In the genomic region with DNA sequence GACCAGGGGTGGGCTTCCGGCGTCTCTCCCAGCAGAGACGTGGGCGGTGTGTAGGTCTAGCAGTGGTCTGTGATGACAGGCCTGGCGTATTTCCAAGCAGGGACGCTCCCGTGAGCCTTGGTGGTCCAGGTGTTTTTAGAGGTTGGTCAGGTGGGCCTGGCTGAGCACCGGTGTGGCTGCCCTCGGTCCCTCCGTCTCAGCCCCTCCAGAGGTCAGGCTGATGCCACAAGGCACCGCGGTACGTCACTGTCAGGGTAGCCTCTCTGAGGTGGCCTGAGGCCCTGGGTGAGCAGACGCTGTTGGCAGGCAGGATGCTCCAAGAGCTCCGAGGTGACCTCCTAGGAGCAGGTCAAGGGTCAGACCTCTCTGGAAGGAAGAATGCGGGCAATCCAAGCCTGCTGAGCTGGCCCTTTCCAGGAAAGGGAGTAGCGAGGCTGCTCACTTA, we compare ENCODE assay signal across 2 cellular contexts.
A peak's percentile ranks its signal among the peaks of the same experiment; 100 is the strongest.
TF ChIP-seq lines count a peak whose summit lies in the region.

No MANE protein-coding gene starts in this region.

TF ChIP-seq in WTC11, 78 proteins besides CTCF, POLR2A, EP300 and RAD21:
- TF ChIP-seq ZNF121 (CRISPR knock-in tag; IDR thresholded peaks at IDR 0.05): 0 out of 2 replicates have a peak, but pooled peaks have one; percentile 2
- no peak for TF ChIP-seq OVOL2 (CRISPR knock-in tag; IDR thresholded peaks at IDR 0.05; ENCODE audit: borderline replicate concordance)
- 0 out of 2 replicates have a peak, but pooled peaks have one; percentile 19 for TF ChIP-seq ETV6 (CRISPR knock-in tag; IDR thresholded peaks at IDR 0.05)
- TF ChIP-seq TEAD1 (CRISPR knock-in tag; IDR thresholded peaks at IDR 0.05): 0 out of 2 replicates have a peak, but pooled peaks have one; percentile 18

TF ChIP-seq in HepG2, 621 proteins besides CTCF, POLR2A, EP300 and RAD21 (continues in another document):
- TF ChIP-seq, protein P1, sequence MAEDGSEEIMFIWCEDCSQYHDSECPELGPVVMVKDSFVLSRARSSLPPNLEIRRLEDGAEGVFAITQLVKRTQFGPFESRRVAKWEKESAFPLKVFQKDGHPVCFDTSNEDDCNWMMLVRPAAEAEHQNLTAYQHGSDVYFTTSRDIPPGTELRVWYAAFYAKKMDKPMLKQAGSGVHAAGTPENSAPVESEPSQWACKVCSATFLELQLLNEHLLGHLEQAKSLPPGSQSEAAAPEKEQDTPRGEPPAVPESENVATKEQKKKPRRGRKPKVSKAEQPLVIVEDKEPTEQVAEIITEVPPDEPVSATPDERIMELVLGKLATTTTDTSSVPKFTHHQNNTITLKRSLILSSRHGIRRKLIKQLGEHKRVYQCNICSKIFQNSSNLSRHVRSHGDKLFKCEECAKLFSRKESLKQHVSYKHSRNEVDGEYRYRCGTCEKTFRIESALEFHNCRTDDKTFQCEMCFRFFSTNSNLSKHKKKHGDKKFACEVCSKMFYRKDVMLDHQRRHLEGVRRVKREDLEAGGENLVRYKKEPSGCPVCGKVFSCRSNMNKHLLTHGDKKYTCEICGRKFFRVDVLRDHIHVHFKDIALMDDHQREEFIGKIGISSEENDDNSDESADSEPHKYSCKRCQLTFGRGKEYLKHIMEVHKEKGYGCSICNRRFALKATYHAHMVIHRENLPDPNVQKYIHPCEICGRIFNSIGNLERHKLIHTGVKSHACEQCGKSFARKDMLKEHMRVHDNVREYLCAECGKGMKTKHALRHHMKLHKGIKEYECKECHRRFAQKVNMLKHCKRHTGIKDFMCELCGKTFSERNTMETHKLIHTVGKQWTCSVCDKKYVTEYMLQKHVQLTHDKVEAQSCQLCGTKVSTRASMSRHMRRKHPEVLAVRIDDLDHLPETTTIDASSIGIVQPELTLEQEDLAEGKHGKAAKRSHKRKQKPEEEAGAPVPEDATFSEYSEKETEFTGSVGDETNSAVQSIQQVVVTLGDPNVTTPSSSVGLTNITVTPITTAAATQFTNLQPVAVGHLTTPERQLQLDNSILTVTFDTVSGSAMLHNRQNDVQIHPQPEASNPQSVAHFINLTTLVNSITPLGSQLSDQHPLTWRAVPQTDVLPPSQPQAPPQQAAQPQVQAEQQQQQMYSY (CRISPR knock-in tag; IDR thresholded peaks at IDR 0.05): no peak
- TF ChIP-seq, protein P2, sequence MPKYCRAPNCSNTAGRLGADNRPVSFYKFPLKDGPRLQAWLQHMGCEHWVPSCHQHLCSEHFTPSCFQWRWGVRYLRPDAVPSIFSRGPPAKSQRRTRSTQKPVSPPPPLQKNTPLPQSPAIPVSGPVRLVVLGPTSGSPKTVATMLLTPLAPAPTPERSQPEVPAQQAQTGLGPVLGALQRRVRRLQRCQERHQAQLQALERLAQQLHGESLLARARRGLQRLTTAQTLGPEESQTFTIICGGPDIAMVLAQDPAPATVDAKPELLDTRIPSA (CRISPR knock-in tag; IDR thresholded peaks at IDR 0.05; ENCODE audit: borderline replicate concordance): no peak
- TF ChIP-seq, protein P3, sequence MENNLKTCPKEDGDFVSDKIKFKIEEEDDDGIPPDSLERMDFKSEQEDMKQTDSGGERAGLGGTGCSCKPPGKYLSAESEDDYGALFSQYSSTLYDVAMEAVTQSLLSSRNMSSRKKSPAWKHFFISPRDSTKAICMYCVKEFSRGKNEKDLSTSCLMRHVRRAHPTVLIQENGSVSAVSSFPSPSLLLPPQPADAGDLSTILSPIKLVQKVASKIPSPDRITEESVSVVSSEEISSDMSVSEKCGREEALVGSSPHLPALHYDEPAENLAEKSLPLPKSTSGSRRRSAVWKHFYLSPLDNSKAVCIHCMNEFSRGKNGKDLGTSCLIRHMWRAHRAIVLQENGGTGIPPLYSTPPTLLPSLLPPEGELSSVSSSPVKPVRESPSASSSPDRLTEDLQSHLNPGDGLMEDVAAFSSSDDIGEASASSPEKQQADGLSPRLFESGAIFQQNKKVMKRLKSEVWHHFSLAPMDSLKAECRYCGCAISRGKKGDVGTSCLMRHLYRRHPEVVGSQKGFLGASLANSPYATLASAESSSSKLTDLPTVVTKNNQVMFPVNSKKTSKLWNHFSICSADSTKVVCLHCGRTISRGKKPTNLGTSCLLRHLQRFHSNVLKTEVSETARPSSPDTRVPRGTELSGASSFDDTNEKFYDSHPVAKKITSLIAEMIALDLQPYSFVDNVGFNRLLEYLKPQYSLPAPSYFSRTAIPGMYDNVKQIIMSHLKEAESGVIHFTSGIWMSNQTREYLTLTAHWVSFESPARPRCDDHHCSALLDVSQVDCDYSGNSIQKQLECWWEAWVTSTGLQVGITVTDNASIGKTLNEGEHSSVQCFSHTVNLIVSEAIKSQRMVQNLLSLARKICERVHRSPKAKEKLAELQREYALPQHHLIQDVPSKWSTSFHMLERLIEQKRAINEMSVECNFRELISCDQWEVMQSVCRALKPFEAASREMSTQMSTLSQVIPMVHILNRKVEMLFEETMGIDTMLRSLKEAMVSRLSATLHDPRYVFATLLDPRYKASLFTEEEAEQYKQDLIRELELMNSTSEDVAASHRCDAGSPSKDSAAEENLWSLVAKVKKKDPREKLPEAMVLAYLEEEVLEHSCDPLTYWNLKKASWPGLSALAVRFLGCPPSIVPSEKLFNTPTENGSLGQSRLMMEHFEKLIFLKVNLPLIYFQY (CRISPR knock-in tag; IDR thresholded peaks at IDR 0.05; ENCODE audit: borderline replicate concordance): no peak
- TF ChIP-seq SETDB1 (CRISPR knock-in tag; IDR thresholded peaks at IDR 0.05; ENCODE audit: borderline replicate concordance) (no peak), ZNF10 (CRISPR knock-in tag; IDR thresholded peaks at IDR 0.05; ENCODE audit: borderline replicate concordance, low read depth) (no peak), RXRA (CRISPR knock-in tag; IDR thresholded peaks at IDR 0.05) (0 out of 2 replicates have a peak, but pooled peaks have one; percentile 13), ZFX (CRISPR knock-in tag; IDR thresholded peaks at IDR 0.05; ENCODE audit: low read depth) (no peak), XBP1 (CRISPR knock-in tag; IDR thresholded peaks at IDR 0.05) (no peak), AGO2 (optimal IDR thresholded peaks at IDR 0.05; ENCODE audit: low read depth, low read length) (peak; percentile 91), MED8 (CRISPR knock-in tag; IDR thresholded peaks at IDR 0.05; ENCODE audit: insufficient replicate concordance) (no peak), SKI (IDR thresholded peaks at IDR 0.05; ENCODE audit: partially characterized antibody) (no peak), FOXC1 (CRISPR knock-in tag; IDR thresholded peaks at IDR 0.05; ENCODE audit: borderline replicate concordance) (no peak), MEF2D (CRISPR knock-in tag; IDR thresholded peaks at IDR 0.05) (no peak), CBX1 (IDR thresholded peaks at IDR 0.05; ENCODE audit: low read depth) (no peak), KDM2A (CRISPR knock-in tag; IDR thresholded peaks at IDR 0.05; ENCODE audit: borderline replicate concordance, low read depth) (no peak), ETV5 (CRISPR knock-in tag; IDR thresholded peaks at IDR 0.05; ENCODE audit: borderline replicate concordance) (no peak), ZBTB38 (CRISPR knock-in tag; IDR thresholded peaks at IDR 0.05) (0 out of 2 replicates have a peak, but pooled peaks have one; percentile 20), SP140L (CRISPR knock-in tag; IDR thresholded peaks at IDR 0.05; ENCODE audit: borderline replicate concordance) (no peak), SP1 (IDR thresholded peaks at IDR 0.05) (no peak), SP1 (CRISPR knock-in tag; IDR thresholded peaks at IDR 0.05) (no peak), ZNF138 (CRISPR knock-in tag; IDR thresholded peaks at IDR 0.05; ENCODE audit: low read depth) (no peak), ZNF577 (CRISPR knock-in tag; IDR thresholded peaks at IDR 0.05; ENCODE audit: borderline replicate concordance, low read depth) (no peak), MAFF (IDR thresholded peaks at IDR 0.05; ENCODE audit: low read depth, low read length) (no peak)
- TF ChIP-seq, protein P4, sequence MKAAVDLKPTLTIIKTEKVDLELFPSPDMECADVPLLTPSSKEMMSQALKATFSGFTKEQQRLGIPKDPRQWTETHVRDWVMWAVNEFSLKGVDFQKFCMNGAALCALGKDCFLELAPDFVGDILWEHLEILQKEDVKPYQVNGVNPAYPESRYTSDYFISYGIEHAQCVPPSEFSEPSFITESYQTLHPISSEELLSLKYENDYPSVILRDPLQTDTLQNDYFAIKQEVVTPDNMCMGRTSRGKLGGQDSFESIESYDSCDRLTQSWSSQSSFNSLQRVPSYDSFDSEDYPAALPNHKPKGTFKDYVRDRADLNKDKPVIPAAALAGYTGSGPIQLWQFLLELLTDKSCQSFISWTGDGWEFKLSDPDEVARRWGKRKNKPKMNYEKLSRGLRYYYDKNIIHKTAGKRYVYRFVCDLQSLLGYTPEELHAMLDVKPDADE (CRISPR knock-in tag; IDR thresholded peaks at IDR 0.05): no peak
- TF ChIP-seq, protein P5, sequence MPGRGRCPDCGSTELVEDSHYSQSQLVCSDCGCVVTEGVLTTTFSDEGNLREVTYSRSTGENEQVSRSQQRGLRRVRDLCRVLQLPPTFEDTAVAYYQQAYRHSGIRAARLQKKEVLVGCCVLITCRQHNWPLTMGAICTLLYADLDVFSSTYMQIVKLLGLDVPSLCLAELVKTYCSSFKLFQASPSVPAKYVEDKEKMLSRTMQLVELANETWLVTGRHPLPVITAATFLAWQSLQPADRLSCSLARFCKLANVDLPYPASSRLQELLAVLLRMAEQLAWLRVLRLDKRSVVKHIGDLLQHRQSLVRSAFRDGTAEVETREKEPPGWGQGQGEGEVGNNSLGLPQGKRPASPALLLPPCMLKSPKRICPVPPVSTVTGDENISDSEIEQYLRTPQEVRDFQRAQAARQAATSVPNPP (CRISPR knock-in tag; IDR thresholded peaks at IDR 0.05): no peak
- TF ChIP-seq, protein P6, sequence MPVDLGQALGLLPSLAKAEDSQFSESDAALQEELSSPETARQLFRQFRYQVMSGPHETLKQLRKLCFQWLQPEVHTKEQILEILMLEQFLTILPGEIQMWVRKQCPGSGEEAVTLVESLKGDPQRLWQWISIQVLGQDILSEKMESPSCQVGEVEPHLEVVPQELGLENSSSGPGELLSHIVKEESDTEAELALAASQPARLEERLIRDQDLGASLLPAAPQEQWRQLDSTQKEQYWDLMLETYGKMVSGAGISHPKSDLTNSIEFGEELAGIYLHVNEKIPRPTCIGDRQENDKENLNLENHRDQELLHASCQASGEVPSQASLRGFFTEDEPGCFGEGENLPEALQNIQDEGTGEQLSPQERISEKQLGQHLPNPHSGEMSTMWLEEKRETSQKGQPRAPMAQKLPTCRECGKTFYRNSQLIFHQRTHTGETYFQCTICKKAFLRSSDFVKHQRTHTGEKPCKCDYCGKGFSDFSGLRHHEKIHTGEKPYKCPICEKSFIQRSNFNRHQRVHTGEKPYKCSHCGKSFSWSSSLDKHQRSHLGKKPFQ (CRISPR knock-in tag; IDR thresholded peaks at IDR 0.05; ENCODE audit: insufficient replicate concordance): no peak
- TF ChIP-seq, protein P7, sequence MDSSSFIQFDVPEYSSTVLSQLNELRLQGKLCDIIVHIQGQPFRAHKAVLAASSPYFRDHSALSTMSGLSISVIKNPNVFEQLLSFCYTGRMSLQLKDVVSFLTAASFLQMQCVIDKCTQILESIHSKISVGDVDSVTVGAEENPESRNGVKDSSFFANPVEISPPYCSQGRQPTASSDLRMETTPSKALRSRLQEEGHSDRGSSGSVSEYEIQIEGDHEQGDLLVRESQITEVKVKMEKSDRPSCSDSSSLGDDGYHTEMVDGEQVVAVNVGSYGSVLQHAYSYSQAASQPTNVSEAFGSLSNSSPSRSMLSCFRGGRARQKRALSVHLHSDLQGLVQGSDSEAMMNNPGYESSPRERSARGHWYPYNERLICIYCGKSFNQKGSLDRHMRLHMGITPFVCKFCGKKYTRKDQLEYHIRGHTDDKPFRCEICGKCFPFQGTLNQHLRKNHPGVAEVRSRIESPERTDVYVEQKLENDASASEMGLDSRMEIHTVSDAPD (CRISPR knock-in tag; IDR thresholded peaks at IDR 0.05): no peak
- TF ChIP-seq, protein P8, sequence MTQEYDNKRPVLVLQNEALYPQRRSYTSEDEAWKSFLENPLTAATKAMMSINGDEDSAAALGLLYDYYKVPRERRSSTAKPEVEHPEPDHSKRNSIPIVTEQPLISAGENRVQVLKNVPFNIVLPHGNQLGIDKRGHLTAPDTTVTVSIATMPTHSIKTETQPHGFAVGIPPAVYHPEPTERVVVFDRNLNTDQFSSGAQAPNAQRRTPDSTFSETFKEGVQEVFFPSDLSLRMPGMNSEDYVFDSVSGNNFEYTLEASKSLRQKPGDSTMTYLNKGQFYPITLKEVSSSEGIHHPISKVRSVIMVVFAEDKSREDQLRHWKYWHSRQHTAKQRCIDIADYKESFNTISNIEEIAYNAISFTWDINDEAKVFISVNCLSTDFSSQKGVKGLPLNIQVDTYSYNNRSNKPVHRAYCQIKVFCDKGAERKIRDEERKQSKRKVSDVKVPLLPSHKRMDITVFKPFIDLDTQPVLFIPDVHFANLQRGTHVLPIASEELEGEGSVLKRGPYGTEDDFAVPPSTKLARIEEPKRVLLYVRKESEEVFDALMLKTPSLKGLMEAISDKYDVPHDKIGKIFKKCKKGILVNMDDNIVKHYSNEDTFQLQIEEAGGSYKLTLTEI (CRISPR knock-in tag; conservative IDR thresholded peaks at IDR 0.05): no peak
- TF ChIP-seq, protein P9, sequence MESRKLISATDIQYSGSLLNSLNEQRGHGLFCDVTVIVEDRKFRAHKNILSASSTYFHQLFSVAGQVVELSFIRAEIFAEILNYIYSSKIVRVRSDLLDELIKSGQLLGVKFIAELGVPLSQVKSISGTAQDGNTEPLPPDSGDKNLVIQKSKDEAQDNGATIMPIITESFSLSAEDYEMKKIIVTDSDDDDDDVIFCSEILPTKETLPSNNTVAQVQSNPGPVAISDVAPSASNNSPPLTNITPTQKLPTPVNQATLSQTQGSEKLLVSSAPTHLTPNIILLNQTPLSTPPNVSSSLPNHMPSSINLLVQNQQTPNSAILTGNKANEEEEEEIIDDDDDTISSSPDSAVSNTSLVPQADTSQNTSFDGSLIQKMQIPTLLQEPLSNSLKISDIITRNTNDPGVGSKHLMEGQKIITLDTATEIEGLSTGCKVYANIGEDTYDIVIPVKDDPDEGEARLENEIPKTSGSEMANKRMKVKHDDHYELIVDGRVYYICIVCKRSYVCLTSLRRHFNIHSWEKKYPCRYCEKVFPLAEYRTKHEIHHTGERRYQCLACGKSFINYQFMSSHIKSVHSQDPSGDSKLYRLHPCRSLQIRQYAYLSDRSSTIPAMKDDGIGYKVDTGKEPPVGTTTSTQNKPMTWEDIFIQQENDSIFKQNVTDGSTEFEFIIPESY (CRISPR knock-in tag; IDR thresholded peaks at IDR 0.05): no peak
- TF ChIP-seq, protein P10, sequence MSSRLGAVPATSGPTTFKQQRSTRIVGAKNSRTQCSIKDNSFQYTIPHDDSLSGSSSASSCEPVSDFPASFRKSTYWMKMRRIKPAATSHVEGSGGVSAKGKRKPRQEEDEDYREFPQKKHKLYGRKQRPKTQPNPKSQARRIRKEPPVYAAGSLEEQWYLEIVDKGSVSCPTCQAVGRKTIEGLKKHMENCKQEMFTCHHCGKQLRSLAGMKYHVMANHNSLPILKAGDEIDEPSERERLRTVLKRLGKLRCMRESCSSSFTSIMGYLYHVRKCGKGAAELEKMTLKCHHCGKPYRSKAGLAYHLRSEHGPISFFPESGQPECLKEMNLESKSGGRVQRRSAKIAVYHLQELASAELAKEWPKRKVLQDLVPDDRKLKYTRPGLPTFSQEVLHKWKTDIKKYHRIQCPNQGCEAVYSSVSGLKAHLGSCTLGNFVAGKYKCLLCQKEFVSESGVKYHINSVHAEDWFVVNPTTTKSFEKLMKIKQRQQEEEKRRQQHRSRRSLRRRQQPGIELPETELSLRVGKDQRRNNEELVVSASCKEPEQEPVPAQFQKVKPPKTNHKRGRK (CRISPR knock-in tag; IDR thresholded peaks at IDR 0.05): no peak
- TF ChIP-seq, protein P11, sequence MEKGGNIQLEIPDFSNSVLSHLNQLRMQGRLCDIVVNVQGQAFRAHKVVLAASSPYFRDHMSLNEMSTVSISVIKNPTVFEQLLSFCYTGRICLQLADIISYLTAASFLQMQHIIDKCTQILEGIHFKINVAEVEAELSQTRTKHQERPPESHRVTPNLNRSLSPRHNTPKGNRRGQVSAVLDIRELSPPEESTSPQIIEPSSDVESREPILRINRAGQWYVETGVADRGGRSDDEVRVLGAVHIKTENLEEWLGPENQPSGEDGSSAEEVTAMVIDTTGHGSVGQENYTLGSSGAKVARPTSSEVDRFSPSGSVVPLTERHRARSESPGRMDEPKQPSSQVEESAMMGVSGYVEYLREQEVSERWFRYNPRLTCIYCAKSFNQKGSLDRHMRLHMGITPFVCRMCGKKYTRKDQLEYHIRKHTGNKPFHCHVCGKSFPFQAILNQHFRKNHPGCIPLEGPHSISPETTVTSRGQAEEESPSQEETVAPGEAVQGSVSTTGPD (CRISPR knock-in tag; IDR thresholded peaks at IDR 0.05): no peak
